ENCODE assay signal across 1 cellular context in genomic region chr9:83649080-83649479, GRCh38.
A peak's percentile ranks its signal among the peaks of the same experiment; 100 is the strongest.
TF ChIP-seq lines count a peak whose summit lies in the region.

No MANE protein-coding gene starts in this region.

TF ChIP-seq in K562, 482 proteins besides CTCF, POLR2A, EP300 and RAD21 (continued from another document):
- no peak for TF ChIP-seq MXD1 (CRISPR knock-in tag; IDR thresholded peaks at IDR 0.05; ENCODE audit: borderline replicate concordance, poor library complexity, severe bottlenecking)
- no peak for TF ChIP-seq ZNF217 (CRISPR knock-in tag; IDR thresholded peaks at IDR 0.05)
- TF ChIP-seq, protein P1, sequence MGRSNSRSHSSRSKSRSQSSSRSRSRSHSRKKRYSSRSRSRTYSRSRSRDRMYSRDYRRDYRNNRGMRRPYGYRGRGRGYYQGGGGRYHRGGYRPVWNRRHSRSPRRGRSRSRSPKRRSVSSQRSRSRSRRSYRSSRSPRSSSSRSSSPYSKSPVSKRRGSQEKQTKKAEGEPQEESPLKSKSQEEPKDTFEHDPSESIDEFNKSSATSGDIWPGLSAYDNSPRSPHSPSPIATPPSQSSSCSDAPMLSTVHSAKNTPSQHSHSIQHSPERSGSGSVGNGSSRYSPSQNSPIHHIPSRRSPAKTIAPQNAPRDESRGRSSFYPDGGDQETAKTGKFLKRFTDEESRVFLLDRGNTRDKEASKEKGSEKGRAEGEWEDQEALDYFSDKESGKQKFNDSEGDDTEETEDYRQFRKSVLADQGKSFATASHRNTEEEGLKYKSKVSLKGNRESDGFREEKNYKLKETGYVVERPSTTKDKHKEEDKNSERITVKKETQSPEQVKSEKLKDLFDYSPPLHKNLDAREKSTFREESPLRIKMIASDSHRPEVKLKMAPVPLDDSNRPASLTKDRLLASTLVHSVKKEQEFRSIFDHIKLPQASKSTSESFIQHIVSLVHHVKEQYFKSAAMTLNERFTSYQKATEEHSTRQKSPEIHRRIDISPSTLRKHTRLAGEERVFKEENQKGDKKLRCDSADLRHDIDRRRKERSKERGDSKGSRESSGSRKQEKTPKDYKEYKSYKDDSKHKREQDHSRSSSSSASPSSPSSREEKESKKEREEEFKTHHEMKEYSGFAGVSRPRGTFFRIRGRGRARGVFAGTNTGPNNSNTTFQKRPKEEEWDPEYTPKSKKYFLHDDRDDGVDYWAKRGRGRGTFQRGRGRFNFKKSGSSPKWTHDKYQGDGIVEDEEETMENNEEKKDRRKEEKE (IDR thresholded peaks at IDR 0.05; ENCODE audit: borderline replicate concordance in 1 of 2, control insufficient read depth in 1 of 2, low read depth in 2 of 2, low read length in 1 of 2), result no peak
- TF ChIP-seq OTX1 (CRISPR knock-in tag; IDR thresholded peaks at IDR 0.05), result no peak
- TF ChIP-seq, protein P2, sequence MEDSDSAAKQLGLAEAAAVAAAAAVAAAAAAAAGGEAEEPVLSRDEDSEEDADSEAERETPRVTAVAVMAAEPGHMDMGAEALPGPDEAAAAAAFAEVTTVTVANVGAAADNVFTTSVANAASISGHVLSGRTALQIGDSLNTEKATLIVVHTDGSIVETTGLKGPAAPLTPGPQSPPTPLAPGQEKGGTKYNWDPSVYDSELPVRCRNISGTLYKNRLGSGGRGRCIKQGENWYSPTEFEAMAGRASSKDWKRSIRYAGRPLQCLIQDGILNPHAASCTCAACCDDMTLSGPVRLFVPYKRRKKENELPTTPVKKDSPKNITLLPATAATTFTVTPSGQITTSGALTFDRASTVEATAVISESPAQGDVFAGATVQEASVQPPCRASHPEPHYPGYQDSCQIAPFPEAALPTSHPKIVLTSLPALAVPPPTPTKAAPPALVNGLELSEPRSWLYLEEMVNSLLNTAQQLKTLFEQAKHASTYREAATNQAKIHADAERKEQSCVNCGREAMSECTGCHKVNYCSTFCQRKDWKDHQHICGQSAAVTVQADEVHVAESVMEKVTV (CRISPR knock-in tag; IDR thresholded peaks at IDR 0.05), result peak; percentile 28; the same call in 1 of the 2 replicates
- TF ChIP-seq MCM7 (IDR thresholded peaks at IDR 0.05), result no peak
- no peak for TF ChIP-seq ZSCAN32 (CRISPR knock-in tag; IDR thresholded peaks at IDR 0.05)
- TF ChIP-seq WHSC1 (IDR thresholded peaks at IDR 0.05; ENCODE audit: low read length), result no peak
- no peak for TF ChIP-seq GATAD2A (IDR thresholded peaks at IDR 0.05)
- TF ChIP-seq SRF (CRISPR knock-in tag; IDR thresholded peaks at IDR 0.05), result no peak
- TF ChIP-seq CHD2 (IDR thresholded peaks at IDR 0.05; ENCODE audit: low read depth, low read length), result no peak
TF ChIP-seq in K562: peak in this region for 4.
